Comparison of ENCODE assay signal across 15 cellular contexts in the genomic region with DNA sequence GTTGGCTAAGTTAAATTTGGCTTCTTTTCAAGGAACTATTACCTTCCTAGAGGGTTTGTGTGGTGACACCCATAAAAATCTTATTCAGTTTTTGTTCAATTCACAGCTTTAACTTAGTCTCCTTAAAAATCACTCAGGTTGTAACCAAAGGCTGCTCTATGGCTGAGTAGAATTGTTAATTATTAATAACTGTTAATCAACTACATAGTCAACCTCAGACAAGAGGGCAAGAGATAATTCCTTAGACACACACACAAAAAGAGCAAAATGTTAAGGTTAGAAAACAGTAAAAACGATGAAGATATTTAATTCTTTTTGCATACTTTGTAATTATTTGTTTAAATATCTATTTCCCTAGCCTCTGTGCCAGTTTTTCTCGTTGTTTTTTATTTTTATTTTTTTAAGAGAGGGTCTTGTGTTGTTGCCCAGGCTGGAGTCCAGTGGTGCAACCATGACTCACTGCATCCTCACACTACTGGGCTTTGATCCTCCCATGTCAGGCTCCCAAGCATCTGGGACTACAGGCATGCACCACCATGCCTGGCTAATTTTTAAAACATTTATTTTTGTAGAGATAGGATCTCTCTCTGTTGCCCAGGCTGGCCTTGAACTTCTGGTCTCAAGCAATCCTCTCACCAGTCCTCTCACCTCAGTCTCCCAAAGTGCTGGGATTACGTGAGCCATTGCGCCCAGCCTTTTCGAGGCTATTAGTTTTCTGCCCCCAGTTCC.
DNase-seq lines count a peak whose midpoint lies in the region; ATAC-seq, FAIRE-seq and TF ChIP-seq lines count a peak whose summit lies in the region.
"Had no signal": no experiment of that assay in that cellular context is flagged by ENCODE, and none has a peak within 500 bp of the region (broad histone marks: within the 10 kb centered on the region; RNA-seq: fewer than 3 reads in every experiment).

No MANE protein-coding gene starts in this region.

- FAIRE-seq in kidney (lab: Jason Lieb, UNC) = peak; percentile 79

- H3K27ac ChIP-seq in ACC112 (ENCODE audit: low read depth, low read length) = peak overlapping the region; percentile 51
- no peak overlapping the region for H3K27ac ChIP-seq in HCT116 (ENCODE audit: low read depth, low read length)
- H3K27ac ChIP-seq in kidney (ENCODE audit: low read depth in 2 of 2, low read length in 2 of 2) = no peak overlapping the region
- no peak overlapping the region for H3K27ac ChIP-seq in Karpas-422 (ENCODE audit: low read length)
- H3K27ac ChIP-seq: dorsolateral prefrontal cortex, ovary, spleen, uterus, VCaP had no signal

- RAD21 ChIA-PET in HCT116 (lab: Charles Lee; ENCODE audit: low non-redundant PET in 1 of 2, low total read pairs in 2 of 2, uncharacterized antibody in 2 of 2, unreplicated experiment in 2 of 2) = no interaction called here

- no peak overlapping the region for H3K4me3 ChIP-seq in ACC112 (ENCODE audit: low read depth, low read length)
- no peak overlapping the region for H3K4me3 ChIP-seq in HCT116 (replicated peaks in 1 of 2; ENCODE audit: low read depth in 1 of 2, low read length in 2 of 2)
- H3K4me3 ChIP-seq in astrocyte of the spinal cord (ENCODE audit: low read depth, low read length) = no peak overlapping the region
- H3K4me3 ChIP-seq in kidney (ENCODE audit: low read length in 2 of 2) = no peak overlapping the region
- H3K4me3 ChIP-seq in Karpas-422 (ENCODE audit: low read length) = no peak overlapping the region
- H3K4me3 ChIP-seq: dorsolateral prefrontal cortex, ovary, spleen, uterus had no signal

- H3K4me1 ChIP-seq in ACC112 (ENCODE audit: control insufficient read depth, insufficient read depth, low read length, unreplicated experiment) = peaks cover 23% of the 10 kb centered on the region
- H3K4me1 ChIP-seq in HCT116 (ENCODE audit: control insufficient read depth in 1 of 2, insufficient read depth in 2 of 2, low read length in 2 of 2) = peaks cover 0 to 7% of the 10 kb centered on the region in 2 experiments; a peak in 3 of 4 replicates
- H3K4me1 ChIP-seq in kidney (ENCODE audit: control insufficient read depth in 1 of 2, insufficient read depth in 1 of 2, low read depth in 1 of 2, low read length in 2 of 2) = peaks cover 10 to 12% of the 10 kb centered on the region in 2 donors
- H3K4me1 ChIP-seq in Karpas-422 (ENCODE audit: low read length) = no peaks in the 10 kb centered on the region
- H3K4me1 ChIP-seq: uterus had no signal

- intact Hi-C loops in HCT116 (cut with micrococcal nuclease) = no loop called here
- intact Hi-C loops in kidney (cut with DNase I) = no loop called here

- H3K27me3 ChIP-seq in ACC112 (ENCODE audit: insufficient read depth, low read length) (no peaks in the 10 kb centered on the region), HCT116 (ENCODE audit: insufficient read depth, low read length) (no peaks in the 10 kb centered on the region), Karpas-422 (ENCODE audit: low read length) (no peaks in the 10 kb centered on the region)
- H3K27me3 ChIP-seq: dorsolateral prefrontal cortex, ovary, spleen, uterus had no signal

- H3K4me2 ChIP-seq in HCT116 (ENCODE audit: low read length) (peak overlapping the region; percentile 0; the same call in 1 of the 2 replicates), Karpas-422 (ENCODE audit: low read depth, low read length, poor library complexity, severe bottlenecking) (no peak overlapping the region)

- H3K9ac ChIP-seq in HCT116 (ENCODE audit: low read length) (no peak overlapping the region), kidney (ENCODE audit: low read length in 2 of 2) (no peak overlapping the region), Karpas-422 (ENCODE audit: low read length) (no peak overlapping the region)

- BruUV-seq in HCT116 (replicated peaks; lab: Mats Ljungman, UMichigan) = no TSS peak

- DNase-seq in HCT116 (ENCODE audit: low read depth, low spot score) (no peak), astrocyte of the spinal cord (ENCODE audit: low read depth, low spot score) (peak; percentile 32), kidney (no peak), amygdala (lab: John Stamatoyannopoulos, UW) (no peak), NCI-H226 (no peak), NCI-H2196 treated with DMSO at 0.1 percent for 48 hours (lab: John Stamatoyannopoulos, UW; ENCODE audit: unreplicated experiment) (no peak), Karpas-422 (no peak)
- DNase-seq: aorta, dorsolateral prefrontal cortex, NCI-H2227 treated with DMSO at 0.1 percent for 48 hours, ovary, spleen, uterus had no signal

- H2AFZ ChIP-seq in ACC112 (ENCODE audit: low read length, unreplicated experiment) = no peak overlapping the region
- H2AFZ ChIP-seq in HCT116 (ENCODE audit: low read depth, low read length, poor library complexity, severe bottlenecking) = no peak overlapping the region
- H2AFZ ChIP-seq in Karpas-422 (ENCODE audit: low read length) = no peak overlapping the region

- H3K9me3 ChIP-seq in HCT116 (ENCODE audit: control insufficient read depth in 1 of 2, insufficient read depth in 1 of 2, low read depth in 1 of 2, low read length in 2 of 2) = no peaks in the 10 kb centered on the region
- no peaks in the 10 kb centered on the region for H3K9me3 ChIP-seq in kidney (ENCODE audit: control insufficient read depth in 1 of 2, low read length in 2 of 2)
- no peaks in the 10 kb centered on the region for H3K9me3 ChIP-seq in Karpas-422 (ENCODE audit: low read length)
- H3K9me3 ChIP-seq: ovary, spleen, uterus had no signal

- CTCF ChIA-PET in HCT116 (lab: Charles Lee) = no interaction called here

- H3K36me3 ChIP-seq in ACC112 (ENCODE audit: insufficient read depth, low read length) = no peaks in the 10 kb centered on the region
- H3K36me3 ChIP-seq in HCT116 (ENCODE audit: control insufficient read depth in 1 of 2, insufficient read depth in 2 of 2, low read length in 2 of 2) = no peaks in the 10 kb centered on the region
- no peaks in the 10 kb centered on the region for H3K36me3 ChIP-seq in kidney (ENCODE audit: control insufficient read depth in 1 of 2, insufficient read depth in 2 of 2, low read length in 2 of 2)
- H3K36me3 ChIP-seq in Karpas-422 (ENCODE audit: insufficient read depth, low read length) = no peaks in the 10 kb centered on the region
- H3K36me3 ChIP-seq: ovary, spleen, uterus had no signal

- in situ Hi-C loops in astrocyte of the spinal cord (cut with HindIII; ENCODE audit: low sequenced_read_pairs) = no loop called here

- no peaks in the 10 kb centered on the region for H3K9me2 ChIP-seq in HCT116 (ENCODE audit: insufficient read depth)
- no peaks in the 10 kb centered on the region for H3K9me2 ChIP-seq in Karpas-422 (replicated peaks; ENCODE audit: insufficient read depth, low read length)

- TF ChIP-seq RAD21 in HCT116 (IDR thresholded peaks at IDR 0.05; ENCODE audit: low read depth) = no peak

- H3K79me2 ChIP-seq in ACC112 (ENCODE audit: control insufficient read depth, insufficient read depth, low read length, unreplicated experiment) = no peaks in the 10 kb centered on the region
- no peaks in the 10 kb centered on the region for H3K79me2 ChIP-seq in HCT116 (ENCODE audit: insufficient read depth, low read length)
- no peaks in the 10 kb centered on the region for H3K79me2 ChIP-seq in Karpas-422 (ENCODE audit: low read length)

- TF ChIP-seq CTCF in HCT116 (IDR thresholded peaks at IDR 0.05 in 2 of 3, conservative IDR thresholded peaks at IDR 0.05 in 1 of 3; ENCODE audit: borderline replicate concordance in 1 of 3, insufficient read depth in 1 of 3, low read depth in 2 of 3, low read length in 2 of 3) = no peak
- TF ChIP-seq CTCF in astrocyte of the spinal cord (IDR thresholded peaks at IDR 0.05; ENCODE audit: low read depth, low read length) = no peak
- no peak for TF ChIP-seq CTCF in kidney (IDR thresholded peaks at IDR 0.05; ENCODE audit: borderline replicate concordance, extremely low read depth, insufficient read depth)

- ATAC-seq in HCT116 = peak; percentile 64

- H4K20me1 ChIP-seq in HCT116 (ENCODE audit: insufficient read depth) = no peaks in the 10 kb centered on the region
- no peaks in the 10 kb centered on the region for H4K20me1 ChIP-seq in Karpas-422 (ENCODE audit: insufficient read depth, low read depth, low read length)

- POLR2A ChIA-PET in HCT116 (lab: Charles Lee) = interaction anchor here (1.4 kb wide), 1 partner anchor 14 kb away, joined by 3 read pairs; no protein-coding TSS in a partner anchor

- no peak for TF ChIP-seq POLR2A in HCT116 (IDR thresholded peaks at IDR 0.05; ENCODE audit: borderline replicate concordance, extremely low read depth, insufficient read depth, insufficient read length)

TF ChIP-seq in HCT116, 20 proteins besides CTCF, POLR2A, EP300 and RAD21:
- TF ChIP-seq EZH2 (IDR thresholded peaks at IDR 0.05) = no peak
- TF ChIP-seq, protein P1, sequence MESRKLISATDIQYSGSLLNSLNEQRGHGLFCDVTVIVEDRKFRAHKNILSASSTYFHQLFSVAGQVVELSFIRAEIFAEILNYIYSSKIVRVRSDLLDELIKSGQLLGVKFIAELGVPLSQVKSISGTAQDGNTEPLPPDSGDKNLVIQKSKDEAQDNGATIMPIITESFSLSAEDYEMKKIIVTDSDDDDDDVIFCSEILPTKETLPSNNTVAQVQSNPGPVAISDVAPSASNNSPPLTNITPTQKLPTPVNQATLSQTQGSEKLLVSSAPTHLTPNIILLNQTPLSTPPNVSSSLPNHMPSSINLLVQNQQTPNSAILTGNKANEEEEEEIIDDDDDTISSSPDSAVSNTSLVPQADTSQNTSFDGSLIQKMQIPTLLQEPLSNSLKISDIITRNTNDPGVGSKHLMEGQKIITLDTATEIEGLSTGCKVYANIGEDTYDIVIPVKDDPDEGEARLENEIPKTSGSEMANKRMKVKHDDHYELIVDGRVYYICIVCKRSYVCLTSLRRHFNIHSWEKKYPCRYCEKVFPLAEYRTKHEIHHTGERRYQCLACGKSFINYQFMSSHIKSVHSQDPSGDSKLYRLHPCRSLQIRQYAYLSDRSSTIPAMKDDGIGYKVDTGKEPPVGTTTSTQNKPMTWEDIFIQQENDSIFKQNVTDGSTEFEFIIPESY (IDR thresholded peaks at IDR 0.05; ENCODE audit: extremely low read depth, insufficient replicate concordance, low read length) = no peak
- no peak for TF ChIP-seq ZNF274 (IDR thresholded peaks at IDR 0.05; ENCODE audit: low read depth, low read length)
TF ChIP-seq in HCT116: peak in this region for 0.
